In genomic region chr4:123418486-123418931, GRCh38 we compare ENCODE assay signal across 8 cellular contexts. TPM values are rescaled to one million over a fixed set of nuclear protein-coding genes. Genes with fewer than 3 reads are reported as not detected.
DNase-seq lines count a peak whose midpoint lies in the region; ATAC-seq and TF ChIP-seq lines count a peak whose summit lies in the region.

No MANE protein-coding gene starts in this region.

- CTCF ChIA-PET in Caco-2 (lab: Charles Lee): interaction anchor here (1.3 kb wide), 1 partner anchor 26 kb away, joined by 3 read pairs; no protein-coding TSS in a partner anchor
- CTCF ChIA-PET in CD4-positive, alpha-beta memory T cell (lab: Charles Lee; ENCODE audit: partially characterized antibody): interaction anchor here (0.9 kb wide), 1 partner anchor 9 kb away, joined by 3 read pairs; no protein-coding TSS in a partner anchor

- DNase-seq in Caco-2: peak; percentile 51 to 59
- DNase-seq in NCI-H774 (lab: John Stamatoyannopoulos, UW): peak; percentile 52
- DNase-seq in body of pancreas: peak in 3 of 4 donors; percentile 29 to 47 (median 38)
- no peak for DNase-seq in left lobe of liver (ENCODE audit: low spot score)
- no peak for DNase-seq in CD4-positive, alpha-beta memory T cell
- no peak for DNase-seq in NCI-H446 (lab: John Stamatoyannopoulos, UW)

- peaks cover 25% of the 10 kb centered on the region for H3K4me1 Mint-ChIP-seq in Caco-2 (ENCODE audit: low read depth, unreplicated experiment)
- peaks cover 6 to 13% (median 10%) of the 10 kb centered on the region in 4 donors for H3K4me1 Mint-ChIP-seq in CD4-positive, alpha-beta memory T cell

- peaks cover 35% of the 10 kb centered on the region for H3K4me1 ChIP-seq in Caco-2
- peaks cover 7% of the 10 kb centered on the region for H3K4me1 ChIP-seq in body of pancreas
- H3K4me1 ChIP-seq in CD4-positive, alpha-beta memory T cell (ENCODE audit: insufficient read depth, low read length): peaks cover 11% of the 10 kb centered on the region

- peak overlapping the region in 3 of 4 donors; percentile 21 to 28 (median 28) for H3K27ac ChIP-seq in body of pancreas
- H3K27ac ChIP-seq in CD4-positive, alpha-beta memory T cell (ENCODE audit: low read depth, low read length): no peak overlapping the region

- no peaks in the 10 kb centered on the region for H3K9me3 ChIP-seq in Caco-2
- H3K9me3 ChIP-seq in body of pancreas: no peaks in the 10 kb centered on the region
- H3K9me3 ChIP-seq in CD4-positive, alpha-beta memory T cell (ENCODE audit: control insufficient read depth in 1 of 2, low read length in 2 of 2): no peaks in the 10 kb centered on the region

- POLR2A ChIA-PET in Caco-2 (lab: Charles Lee): no interaction called here
- POLR2A ChIA-PET in CD4-positive, alpha-beta memory T cell (lab: Charles Lee; ENCODE audit: partially characterized antibody): no interaction called here

- no peak for TF ChIP-seq POLR2A in body of pancreas (IDR thresholded peaks at IDR 0.05)

- no peaks in the 10 kb centered on the region for H3K36me3 Mint-ChIP-seq in Caco-2 (ENCODE audit: insufficient read depth, unreplicated experiment)
- no peaks in the 10 kb centered on the region for H3K36me3 Mint-ChIP-seq in CD4-positive, alpha-beta memory T cell

- TF ChIP-seq CTCF in Caco-2 (IDR thresholded peaks at IDR 0.05; ENCODE audit: insufficient read depth in 1 of 2, low read depth in 1 of 2, low read length in 1 of 2, severe bottlenecking in 1 of 2, unreplicated experiment in 1 of 2) (no peak), body of pancreas (IDR thresholded peaks at IDR 0.05) (no peak)

- H3K27ac Mint-ChIP-seq in Caco-2 (ENCODE audit: unreplicated experiment): peak overlapping the region; percentile 73
- no peak overlapping the region for H3K27ac Mint-ChIP-seq in CD4-positive, alpha-beta memory T cell

- H3K9me3 Mint-ChIP-seq in Caco-2 (ENCODE audit: unreplicated experiment): no peaks in the 10 kb centered on the region
- H3K9me3 Mint-ChIP-seq in CD4-positive, alpha-beta memory T cell: no peaks in the 10 kb centered on the region

- no peak overlapping the region for H3K4me3 Mint-ChIP-seq in Caco-2 (ENCODE audit: unreplicated experiment)
- H3K4me3 Mint-ChIP-seq in CD4-positive, alpha-beta memory T cell: no peak overlapping the region

- intact Hi-C loops in Caco-2 (cut with micrococcal nuclease; ENCODE audit: unreplicated experiment): loop anchor here (1.0 to 5.0 kb wide), 4 partner anchors 19 to 129 kb away; no protein-coding TSS in a partner anchor
- intact Hi-C loops in body of pancreas (cut with DNase I): no loop called here
- intact Hi-C loops in CD4-positive, alpha-beta memory T cell (cut with micrococcal nuclease): no loop called here

- no peaks in the 10 kb centered on the region for H3K27me3 Mint-ChIP-seq in Caco-2 (ENCODE audit: insufficient read depth, unreplicated experiment)
- H3K27me3 Mint-ChIP-seq in CD4-positive, alpha-beta memory T cell: peaks cover 0 to 2% of the 10 kb centered on the region in 2 donors

- H3K4me3 ChIP-seq in Caco-2 (ENCODE audit: low read depth, low read length) (no peak overlapping the region), body of pancreas (no peak overlapping the region)
- no peak overlapping the region for H3K4me3 ChIP-seq in CD4-positive, alpha-beta memory T cell (ENCODE audit: low read length in 2 of 2)

- ATAC-seq in GM19468 (IDR thresholded peaks at IDR 0.05; ENCODE audit: extremely low read depth, unreplicated experiment) (peak; percentile 64), HG03521 (IDR thresholded peaks at IDR 0.05; ENCODE audit: unreplicated experiment) (peak; percentile 60), body of pancreas (peak; percentile 74), left lobe of liver (peak; percentile 57)

- H3K27me3 ChIP-seq in Caco-2 (replicated peaks; ENCODE audit: control insufficient read depth, insufficient read depth, low read length) (no peaks in the 10 kb centered on the region), body of pancreas (no peaks in the 10 kb centered on the region)
- H3K27me3 ChIP-seq in CD4-positive, alpha-beta memory T cell (ENCODE audit: insufficient read depth, low read length): no peaks in the 10 kb centered on the region

- WGBS in body of pancreas, 2 donors: 16 to 42% methylated on average over 1 of the region's 1 CpG

- no TSS peak for BruUV-seq in Caco-2 (replicated peaks; lab: Mats Ljungman, UMichigan)

- no peaks in the 10 kb centered on the region for H3K36me3 ChIP-seq in Caco-2 (ENCODE audit: control insufficient read depth, insufficient read depth, low read length)
- H3K36me3 ChIP-seq in body of pancreas (replicated peaks in 1 of 2; ENCODE audit: insufficient read depth in 1 of 2, low read depth in 2 of 2): no peaks in the 10 kb centered on the region
- no peaks in the 10 kb centered on the region for H3K36me3 ChIP-seq in CD4-positive, alpha-beta memory T cell (ENCODE audit: insufficient read depth, low read length)

RNA-seq across cellular contexts. Expression of gene SPRY1, which starts 21.9 kb away (rescaled TPM):
- total RNA-seq in Caco-2 (2022) (23.2 and 23.4 TPM in 2 replicates), body of pancreas (100 to 1,000 TPM in 1 of 2 donors, 10 to 100 TPM in 1; 40.0 to 118 TPM), left lobe of liver (15.0 TPM)
- 1 to 10 TPM; 4.4 to 4.6 TPM for total RNA-seq in CD4-positive, alpha-beta memory T cell
- polyA plus RNA-seq in CD4-positive, alpha-beta memory T cell: 1 to 10 TPM; 7.5 to 8.2 TPM

Comparison
In these comparisons a context has a peak if more than half of its experiments do, and no peak if none do; other contexts are left out.
1. DNase-seq: peak in Caco-2 (2 of 2), NCI-H774 (single experiment) and body of pancreas (3 of 4); none in left lobe of liver (single experiment), CD4-positive, alpha-beta memory T cell (0 of 5) and NCI-H446 (0 of 2).
2. Peak in every context shown above with its lines, with median percentiles within 50 percentile points of each other: ATAC-seq.